1 cellular context compared by ENCODE assay signal in genomic region chr12:4145990-4146859, GRCh38.
TF ChIP-seq lines count a peak whose summit lies in the region.

No MANE protein-coding gene starts in this region.

TF ChIP-seq in H1, 55 proteins besides CTCF, POLR2A, EP300 and RAD21 (continued from another document):
- TF ChIP-seq SAP30 (IDR thresholded peaks at IDR 0.05; ENCODE audit: insufficient read depth, insufficient replicate concordance, low read length) (no peak), BCL11A (IDR thresholded peaks at IDR 0.05; ENCODE audit: low read depth in 2 of 2, low read length in 2 of 2) (no peak), HDAC2 (IDR thresholded peaks at IDR 0.05; ENCODE audit: borderline replicate concordance in 1 of 2, low read depth in 2 of 2, low read length in 2 of 2) (no peak), EGR1 (IDR thresholded peaks at IDR 0.05; ENCODE audit: borderline replicate concordance, low read depth, low read length) (no peak), USF2 (IDR thresholded peaks at IDR 0.05; ENCODE audit: low read length) (no peak), TCF12 (IDR thresholded peaks at IDR 0.05; ENCODE audit: low read depth, low read length) (no peak), GABPA (IDR thresholded peaks at IDR 0.05; ENCODE audit: borderline replicate concordance, insufficient read depth, low read length) (no peak), CHD2 (IDR thresholded peaks at IDR 0.05; ENCODE audit: low read length) (no peak), SUZ12 (IDR thresholded peaks at IDR 0.05; ENCODE audit: low read length) (no peak), POLR2AphosphoS5 (IDR thresholded peaks at IDR 0.05; ENCODE audit: low read depth, low read length) (no peak), HDAC6 (IDR thresholded peaks at IDR 0.05; ENCODE audit: low read depth, low read length) (no peak), FOSL1 (IDR thresholded peaks at IDR 0.05; ENCODE audit: insufficient read depth, low read depth, low read length) (no peak), EZH2 (IDR thresholded peaks at IDR 0.05; ENCODE audit: low read depth, low read length, severe bottlenecking) (no peak)
- TF ChIP-seq, protein P1, sequence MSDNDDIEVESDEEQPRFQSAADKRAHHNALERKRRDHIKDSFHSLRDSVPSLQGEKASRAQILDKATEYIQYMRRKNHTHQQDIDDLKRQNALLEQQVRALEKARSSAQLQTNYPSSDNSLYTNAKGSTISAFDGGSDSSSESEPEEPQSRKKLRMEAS (IDR thresholded peaks at IDR 0.05): no peak
- TF ChIP-seq, protein P2, sequence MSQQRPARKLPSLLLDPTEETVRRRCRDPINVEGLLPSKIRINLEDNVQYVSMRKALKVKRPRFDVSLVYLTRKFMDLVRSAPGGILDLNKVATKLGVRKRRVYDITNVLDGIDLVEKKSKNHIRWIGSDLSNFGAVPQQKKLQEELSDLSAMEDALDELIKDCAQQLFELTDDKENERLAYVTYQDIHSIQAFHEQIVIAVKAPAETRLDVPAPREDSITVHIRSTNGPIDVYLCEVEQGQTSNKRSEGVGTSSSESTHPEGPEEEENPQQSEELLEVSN (IDR thresholded peaks at IDR 0.05): no peak
